ENCODE assay signal across 8 cellular contexts in genomic region chr1:156944848-156945247, GRCh38. TPM values are rescaled to one million over a fixed set of nuclear protein-coding genes. Genes with fewer than 3 reads are reported as not detected.
"Had no signal": no experiment of that assay in that cellular context is flagged by ENCODE, and none has a peak within 500 bp of the region (broad histone marks: within the 10 kb centered on the region; RNA-seq: fewer than 3 reads in every experiment).

No MANE protein-coding gene starts in this region.

- H2AFZ ChIP-seq: GM23248 had no signal

- H3K27ac Mint-ChIP-seq: H9 had no signal

- H3K9me3 Mint-ChIP-seq: H9 had no signal

- H3K4me3 Mint-ChIP-seq: H9 had no signal

- H3K9ac ChIP-seq: GM23248 had no signal

- ATAC-seq: HepG2, K562 had no signal

- DNase-seq: GM23248, GOT3, H9, HCEC 1CT had no signal

- H3K27ac ChIP-seq: GM23248, HL-60 had no signal

- H3K4me3 ChIP-seq: GM23248, K562 had no signal

RNA-seq across cellular contexts. Expression of gene LRRC71, which starts 24.4 kb away (rescaled TPM):
- total RNA-seq: H9, HepG2, HT1080 had no signal
- polyA plus RNA-seq: GM23248, HepG2 had no signal
